ENCODE assay signal across 19 cellular contexts in the genomic region with DNA sequence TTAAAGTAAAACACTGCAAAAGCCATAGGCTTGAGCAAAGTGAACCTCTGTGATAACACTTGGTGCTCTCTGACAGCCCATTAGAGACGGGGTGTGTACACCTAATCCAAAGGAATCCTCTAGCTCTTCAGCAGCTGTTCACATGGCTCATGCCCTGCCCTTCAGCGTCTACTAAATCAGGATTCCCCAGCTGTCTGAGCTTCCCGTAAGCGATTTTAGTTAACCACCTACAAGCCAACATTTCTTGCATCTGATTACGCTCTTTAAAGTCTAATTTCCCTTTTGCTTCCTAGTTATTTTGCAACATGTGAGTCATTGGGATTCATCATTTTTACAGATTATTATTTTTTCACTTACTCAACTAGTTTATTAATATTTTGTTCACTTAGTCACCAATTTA. TPM values are rescaled to one million over a fixed set of nuclear protein-coding genes. Genes with fewer than 3 reads are reported as not detected.
DNase-seq lines count a peak whose midpoint lies in the region; ATAC-seq, FAIRE-seq and TF ChIP-seq lines count a peak whose summit lies in the region.
"Had no signal": no experiment of that assay in that cellular context is flagged by ENCODE, and none has a peak within 500 bp of the region (broad histone marks: within the 10 kb centered on the region; RNA-seq: fewer than 3 reads in every experiment).

No MANE protein-coding gene starts in this region.

- no peak for TF ChIP-seq CTCF in cardiac muscle cell (IDR thresholded peaks at IDR 0.05; ENCODE audit: low read depth, low read length)
- no peak for TF ChIP-seq CTCF in pancreas (IDR thresholded peaks at IDR 0.05)
- no peak for TF ChIP-seq CTCF in OCI-LY7 (conservative IDR thresholded peaks at IDR 0.05; ENCODE audit: low read length)

- intact Hi-C loops in pancreas (cut with DNase I) (no loop called here), OCI-LY7 (cut with micrococcal nuclease; ENCODE audit: unreplicated experiment) (no loop called here)

- H3K4me1 ChIP-seq in cardiac muscle cell (ENCODE audit: low read depth) (peaks cover 23% of the 10 kb centered on the region), pancreas (no peaks in the 10 kb centered on the region), OCI-LY7 (ENCODE audit: insufficient read depth, low read length, poor library complexity, severe bottlenecking) (no peaks in the 10 kb centered on the region)
- H3K4me1 ChIP-seq: A549 had no signal

- H3K4me3 ChIP-seq in cardiac muscle cell (no peak overlapping the region), pancreas (no peak overlapping the region), OCI-LY7 (ENCODE audit: low read depth, low read length, poor library complexity, severe bottlenecking) (no peak overlapping the region)
- H3K4me3 ChIP-seq: A549 had no signal

- peak; percentile 57 for DNase-seq in D341Med (ENCODE audit: low spot score)
- peak; percentile 92 for DNase-seq in amniotic epithelial cell (ENCODE audit: low read depth)
- DNase-seq in cardiac muscle cell (ENCODE audit: low read depth in 1 of 2, low spot score in 1 of 2) = peak in 1 of 2 donors; percentile 46
- DNase-seq in pancreas = no peak
- no peak for DNase-seq in SW480 (ENCODE audit: low spot score)
- no peak for DNase-seq in central memory CD4-positive, alpha-beta T cell
- no peak for DNase-seq in C1 segment of cervical spinal cord (lab: John Stamatoyannopoulos, UW)
- no peak for DNase-seq in OCI-LY7 (ENCODE audit: low spot score)
- DNase-seq: activated CD4-positive, alpha-beta memory T cell treated with anti-CD3 and anti-CD28 coated beads, Interleukin-2, amount 10 ng/mL, durations not matched to agents 7 days and 5 days; CD8-positive, alpha-beta T cell; effector CD4-positive, alpha-beta T cell; naive B cell; NCI-H1092; NCI-H2171; SK-N-SH had no signal

- ATAC-seq in pancreas = no peak
- ATAC-seq: A549; CD8-positive, alpha-beta T cell; stimulated activated memory B cell treated with anti-CD40 and anti-IgM and Interleukin-4, amounts not matched to agents 10 μg/mL and 1 μg/mL and 100 μg/mL, for 72 hours had no signal

- no peak overlapping the region for H2AFZ ChIP-seq in OCI-LY7 (ENCODE audit: low read length)

- H3K79me2 ChIP-seq in OCI-LY7 (ENCODE audit: insufficient read depth, low read depth, low read length) = no peaks in the 10 kb centered on the region

- no peak overlapping the region for H3K4me2 ChIP-seq in OCI-LY7 (ENCODE audit: low read length)
- H3K4me2 ChIP-seq: A549, SK-N-SH had no signal

- POLR2A ChIA-PET in OCI-LY7 (lab: Charles Lee) = interaction anchor here (1.6 kb wide), 1 partner anchor 10 kb away, joined by 7 read pairs; no protein-coding TSS in a partner anchor

- WGBS in pancreas, 2 donors = 67 to 78% methylated on average over 5 of the region's 5 CpGs

- H3K9me2 ChIP-seq in OCI-LY7 (ENCODE audit: insufficient read depth, low read length) = no peaks in the 10 kb centered on the region
- H3K9me2 ChIP-seq: SK-N-SH had no signal

- no peaks in the 10 kb centered on the region for H4K20me1 ChIP-seq in OCI-LY7 (ENCODE audit: insufficient read depth, low read length)

- H3K9me3 ChIP-seq in cardiac muscle cell (ENCODE audit: low read depth) (no peaks in the 10 kb centered on the region), pancreas (no peaks in the 10 kb centered on the region), OCI-LY7 (ENCODE audit: low read length) (peaks cover 5% of the 10 kb centered on the region; the same call in 1 of the 2 replicates)
- H3K9me3 ChIP-seq: A549, SK-N-SH had no signal

- H3K27me3 ChIP-seq in cardiac muscle cell (no peaks in the 10 kb centered on the region), pancreas (peaks cover 0 to 17% (median 0%) of the 10 kb centered on the region in 4 donors)

- peak overlapping the region; percentile 0 for H3K27ac ChIP-seq in cardiac muscle cell
- no peak overlapping the region for H3K27ac ChIP-seq in pancreas
- H3K27ac ChIP-seq in OCI-LY7 (ENCODE audit: low read depth, low read length, poor library complexity, severe bottlenecking) = no peak overlapping the region
- H3K27ac ChIP-seq: A549 had no signal

- peak; percentile 91 for FAIRE-seq in pancreas (lab: Jason Lieb, UNC)
- FAIRE-seq: A549, G401.6, urothelium cell line had no signal

- CTCF ChIA-PET in OCI-LY7 (lab: Charles Lee; ENCODE audit: unreplicated experiment) = no interaction called here

- BruUV-seq in OCI-LY7 (replicated peaks; lab: Mats Ljungman, UMichigan) = no TSS peak

- H3K36me3 ChIP-seq in cardiac muscle cell (no peaks in the 10 kb centered on the region), pancreas (no peaks in the 10 kb centered on the region), OCI-LY7 (ENCODE audit: insufficient read depth, low read length) (no peaks in the 10 kb centered on the region; the same call in 1 of the 2 replicates)

RNA-seq across cellular contexts. Expression of gene DMD, which starts 6.5 kb away (rescaled TPM):
- 41.3 and 90.7 TPM in 2 replicates for total RNA-seq in cardiac muscle cell
- polyA plus RNA-seq in cardiac muscle cell = 73.5 and 89.4 TPM in 2 replicates
- total RNA-seq in pancreas = 10 to 100 TPM; 28.4 to 46.5 (median 34.8) TPM
- polyA plus RNA-seq in pancreas = 1 to 10 TPM; 9.1 to 9.4 TPM
- total RNA-seq in OCI-LY7 (2014; rRNA removed; shearing (Covaris generic)) = 20.5 and 20.7 TPM in 2 replicates
- 61.4 and 63.3 TPM in 2 replicates for total RNA-seq in OCI-LY7 (2022)

Comparison
In these comparisons a context has a peak if more than half of its experiments do, and no peak if none do; other contexts are left out.
1. DNase-seq: peak in D341Med (single experiment) and amniotic epithelial cell (single experiment); none in pancreas (0 of 6), SW480 (single experiment), central memory CD4-positive, alpha-beta T cell (single experiment), C1 segment of cervical spinal cord (0 of 14) and OCI-LY7 (single experiment).